In the genomic region with DNA sequence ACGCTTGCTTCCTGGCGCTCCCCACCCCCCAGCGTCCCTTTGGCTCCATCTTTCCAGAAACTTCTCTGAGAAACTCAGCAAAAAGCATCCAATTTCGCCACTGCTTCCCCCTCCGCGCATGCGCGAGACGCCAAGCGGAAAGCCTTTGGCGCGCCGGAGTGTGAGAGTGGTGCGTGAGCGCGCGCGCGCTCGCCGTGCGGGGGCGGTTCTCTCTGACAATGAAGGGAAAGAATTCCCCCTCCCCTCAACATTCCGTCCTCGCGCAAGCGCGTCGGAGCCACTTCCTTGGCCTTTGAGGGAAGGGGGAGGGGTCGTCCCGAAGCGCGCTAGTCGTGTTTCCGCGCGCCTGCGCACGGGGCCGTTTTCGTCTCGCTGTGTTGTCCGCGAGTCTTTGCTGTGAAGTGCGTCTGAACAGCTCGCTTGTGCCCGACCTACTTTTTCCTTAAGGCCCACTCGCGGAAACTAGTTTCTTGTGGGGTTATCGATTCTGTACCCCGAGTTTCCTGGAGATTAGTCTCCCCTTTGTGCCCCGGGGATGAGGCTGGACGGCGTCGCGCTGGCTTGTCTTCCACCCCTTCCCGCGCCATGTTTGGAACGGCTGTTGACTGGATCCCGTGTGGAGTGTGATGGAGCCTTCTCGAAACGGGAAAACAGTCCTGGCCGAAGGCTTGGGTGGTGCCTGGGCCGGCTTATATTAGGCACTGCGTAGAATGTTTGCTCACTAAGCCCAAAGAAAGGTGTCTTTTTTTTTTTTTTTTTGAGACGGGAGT, we compare ENCODE assay signal across 8 cellular contexts. TPM values are rescaled to one million over a fixed set of nuclear protein-coding genes. Genes with fewer than 3 reads are reported as not detected.
DNase-seq lines count a peak whose midpoint lies in the region; ATAC-seq, FAIRE-seq and TF ChIP-seq lines count a peak whose summit lies in the region.

No MANE protein-coding gene starts in this region.

- H3K27ac ChIP-seq in esophagus squamous epithelium (peak overlapping the region; percentile 99 to 100 (median 99)), muscle layer of duodenum (ENCODE audit: low read length) (peak overlapping the region; percentile 99)

- WGBS in esophagus squamous epithelium, 2 donors, result 1 to 6% methylated on average over 16 to 59 of the region's 66 CpGs

- peaks cover 3% of the 10 kb centered on the region for H3K27me3 Mint-ChIP-seq in activated T-helper 1 cell treated with anti-CD3 and anti-CD28 coated beads, Interleukin-12 subunit alpha, Interleukin-12 subunit beta, Interleukin-2, Interleukin-4 antibody, amounts not matched to agents 30 ng/mL and 10 ng/mL and 1 ng/mL, durations not matched to agents 14 hours and 24 hours and 36 hours (ENCODE audit: insufficient read depth)

- peak; percentile 50 for ATAC-seq in GM21786 (IDR thresholded peaks at IDR 0.05; ENCODE audit: unreplicated experiment)

- H3K9me3 Mint-ChIP-seq in activated T-helper 1 cell treated with anti-CD3 and anti-CD28 coated beads, Interleukin-12 subunit alpha, Interleukin-12 subunit beta, Interleukin-2, Interleukin-4 antibody, amounts not matched to agents 30 ng/mL and 10 ng/mL and 1 ng/mL, durations not matched to agents 14 hours and 24 hours and 36 hours, result no peaks in the 10 kb centered on the region

- H3K27me3 ChIP-seq in esophagus squamous epithelium (no peaks in the 10 kb centered on the region), muscle layer of duodenum (ENCODE audit: low read depth, low read length) (no peaks in the 10 kb centered on the region)

- intact Hi-C loops in activated T-helper 1 cell treated with anti-CD3 and anti-CD28 coated beads, Interleukin-12 subunit alpha, Interleukin-12 subunit beta, Interleukin-2, Interleukin-4 antibody, amounts not matched to agents 30 ng/mL and 10 ng/mL and 1 ng/mL, durations not matched to agents 14 hours and 24 hours and 36 hours (cut with micrococcal nuclease), result loop anchor here (1.0 to 10.0 kb wide), 5 partner anchors 11 to 1069 kb away; partner anchors contain the start of genes DDI2 and SPEN
- intact Hi-C loops in esophagus squamous epithelium (cut with DNase I), result no loop called here

- peak overlapping the region; percentile 99 for H3K27ac Mint-ChIP-seq in activated T-helper 1 cell treated with anti-CD3 and anti-CD28 coated beads, Interleukin-12 subunit alpha, Interleukin-12 subunit beta, Interleukin-2, Interleukin-4 antibody, amounts not matched to agents 30 ng/mL and 10 ng/mL and 1 ng/mL, durations not matched to agents 14 hours and 24 hours and 36 hours

- peak; percentile 98 for DNase-seq in DMS53 treated with DMSO at 0.1 percent for 48 hours (lab: John Stamatoyannopoulos, UW; ENCODE audit: unreplicated experiment)
- peak; percentile 94 to 96 for DNase-seq in Kasumi-1 (lab: John Stamatoyannopoulos, UW)
- DNase-seq in RCC 7860 (ENCODE audit: low spot score), result peak; percentile 98
- peak; percentile 99 for DNase-seq in activated T-helper 1 cell treated with anti-CD3 and anti-CD28 coated beads, Interleukin-12 subunit alpha, Interleukin-12 subunit beta, Interleukin-2, Interleukin-4 antibody, amounts not matched to agents 30 ng/mL and 10 ng/mL and 1 ng/mL, durations not matched to agents 14 hours and 24 hours and 36 hours (ENCODE audit: low spot score)
- DNase-seq in esophagus squamous epithelium (lab: John Stamatoyannopoulos, UW), result peak; percentile 92
- DNase-seq in stimulated activated CD8-positive, alpha-beta memory T cell treated with anti-CD3 and anti-CD28 coated beads, Interleukin-7, amount 100 ng/mL, for 1 hour (ENCODE audit: low read depth in 2 of 2), result peak; percentile 97 to 99

- FAIRE-seq in RCC 7860 (lab: Jason Lieb, UNC), result peak; percentile 82

- peak overlapping the region; percentile 95 for H3K4me3 Mint-ChIP-seq in activated T-helper 1 cell treated with anti-CD3 and anti-CD28 coated beads, Interleukin-12 subunit alpha, Interleukin-12 subunit beta, Interleukin-2, Interleukin-4 antibody, amounts not matched to agents 30 ng/mL and 10 ng/mL and 1 ng/mL, durations not matched to agents 14 hours and 24 hours and 36 hours

- H3K9me3 ChIP-seq in esophagus squamous epithelium (no peaks in the 10 kb centered on the region), muscle layer of duodenum (ENCODE audit: control insufficient read depth in 1 of 2, low read length in 2 of 2) (no peaks in the 10 kb centered on the region)

- TF ChIP-seq CTCF in esophagus squamous epithelium (IDR thresholded peaks at IDR 0.05), result peak in 1 of 6 experiments; percentile 45

- peaks cover 16 to 46% (median 22%) of the 10 kb centered on the region in 3 donors for H3K4me1 ChIP-seq in esophagus squamous epithelium
- H3K4me1 ChIP-seq in muscle layer of duodenum (ENCODE audit: control insufficient read depth in 1 of 2, insufficient read depth in 2 of 2, low read length in 2 of 2), result peaks cover 0 to 11% of the 10 kb centered on the region in 2 donors

- peaks cover 22% of the 10 kb centered on the region for H3K4me1 Mint-ChIP-seq in activated T-helper 1 cell treated with anti-CD3 and anti-CD28 coated beads, Interleukin-12 subunit alpha, Interleukin-12 subunit beta, Interleukin-2, Interleukin-4 antibody, amounts not matched to agents 30 ng/mL and 10 ng/mL and 1 ng/mL, durations not matched to agents 14 hours and 24 hours and 36 hours (ENCODE audit: low read depth)

- H3K36me3 Mint-ChIP-seq in activated T-helper 1 cell treated with anti-CD3 and anti-CD28 coated beads, Interleukin-12 subunit alpha, Interleukin-12 subunit beta, Interleukin-2, Interleukin-4 antibody, amounts not matched to agents 30 ng/mL and 10 ng/mL and 1 ng/mL, durations not matched to agents 14 hours and 24 hours and 36 hours (ENCODE audit: low read depth), result peaks cover 6% of the 10 kb centered on the region

- no peaks in the 10 kb centered on the region for H3K36me3 ChIP-seq in esophagus squamous epithelium
- H3K36me3 ChIP-seq in muscle layer of duodenum (ENCODE audit: control insufficient read depth in 1 of 2, insufficient read depth in 2 of 2, low read length in 2 of 2), result peaks cover 0 to 11% of the 10 kb centered on the region in 2 donors

- peak overlapping the region; percentile 63 to 86 (median 75) for H3K4me3 ChIP-seq in esophagus squamous epithelium
- H3K4me3 ChIP-seq in muscle layer of duodenum (ENCODE audit: low read depth in 1 of 2, low read length in 2 of 2), result peak overlapping the region; percentile 83 to 87

- peak in 3 of 4 donors; percentile 78 to 92 (median 88) for TF ChIP-seq POLR2A in esophagus squamous epithelium (IDR thresholded peaks at IDR 0.05)

RNA-seq across cellular contexts. Expression of gene SPEN, which starts 11.6 kb away (rescaled TPM):
- total RNA-seq in activated T-helper 1 cell treated with anti-CD3 and anti-CD28 coated beads, Interleukin-12 subunit alpha, Interleukin-12 subunit beta, Interleukin-2, Interleukin-4 antibody, amounts not matched to agents 30 ng/mL and 10 ng/mL and 1 ng/mL, durations not matched to agents 14 hours and 24 hours and 36 hours, result 81.9 and 87.6 TPM in 2 replicates
- 10 to 100 TPM; 22.4 to 36.0 (median 30.5) TPM for total RNA-seq in esophagus squamous epithelium

RNA-seq across cellular contexts. Expression of gene UQCRHL, which starts 28.5 kb away (rescaled TPM):
- total RNA-seq in activated T-helper 1 cell treated with anti-CD3 and anti-CD28 coated beads, Interleukin-12 subunit alpha, Interleukin-12 subunit beta, Interleukin-2, Interleukin-4 antibody, amounts not matched to agents 30 ng/mL and 10 ng/mL and 1 ng/mL, durations not matched to agents 14 hours and 24 hours and 36 hours, result 1.3 and 1.5 TPM in 2 replicates
- 1 to 10 TPM in 1 of 4 donors, under 1 TPM in 3; 0.64 to 1.8 (median 0.78) TPM for total RNA-seq in esophagus squamous epithelium

Comparison
In these comparisons a context has a peak if more than half of its experiments do, and no peak if none do; other contexts are left out.
1. Peak in every context shown above with its lines: DNase-seq, ATAC-seq, H3K4me3 ChIP-seq and H3K27ac ChIP-seq.